Comparison of ENCODE assay signal across 8 cellular contexts in genomic region chr3:93973160-93974126, GRCh38. TPM values are rescaled to one million over a fixed set of nuclear protein-coding genes. Genes with fewer than 3 reads are reported as not detected.
DNase-seq lines count a peak whose midpoint lies in the region; ATAC-seq, FAIRE-seq and TF ChIP-seq lines count a peak whose summit lies in the region.

Gene PROS1, minus strand, starts transcription at chr3:93973896. Its CDS starts 147 bp downstream, at chr3:93973749.

- peaks cover 12% of the 10 kb centered on the region for H3K27me3 Mint-ChIP-seq in activated naive CD4-positive, alpha-beta T cell treated with anti-CD3 and anti-CD28 coated beads, Interleukin-2, amount 10 ng/mL, durations not matched to agents 7 days and 5 days
- peaks cover 4% of the 10 kb centered on the region for H3K27me3 Mint-ChIP-seq in nephron (ENCODE audit: low read depth)

- H3K4me3 ChIP-seq in HUES64 (ENCODE audit: low read length) (peak within 1 kb of the TSS; percentile 79), RWPE2 (ENCODE audit: severe bottlenecking) (peak within 1 kb of the TSS; percentile 38)

- peak; percentile 30 for TF ChIP-seq CTCF in RWPE2 (IDR thresholded peaks at IDR 0.05; ENCODE audit: poor library complexity, severe bottlenecking)
- no peak for TF ChIP-seq CTCF in nephron (IDR thresholded peaks at IDR 0.05; ENCODE audit: unreplicated experiment in 3 of 3)

- H3K36me3 ChIP-seq in HUES64 (ENCODE audit: insufficient read depth, low read length) (no peaks in the 10 kb centered on the region), RWPE2 (ENCODE audit: low read depth) (no peaks in the 10 kb centered on the region)

- no peaks in the 10 kb centered on the region for H3K9me3 Mint-ChIP-seq in activated naive CD4-positive, alpha-beta T cell treated with anti-CD3 and anti-CD28 coated beads, Interleukin-2, amount 10 ng/mL, durations not matched to agents 7 days and 5 days
- H3K9me3 Mint-ChIP-seq in nephron, result no peaks in the 10 kb centered on the region

- no peaks in the 10 kb centered on the region for H3K9me3 ChIP-seq in HUES64 (ENCODE audit: insufficient read depth, low read depth, low read length)
- H3K9me3 ChIP-seq in RWPE2 (ENCODE audit: severe bottlenecking), result no peaks in the 10 kb centered on the region

- FAIRE-seq in frontal cortex (lab: Jason Lieb, UNC), result no peak

- CTCF ChIA-PET in activated naive CD4-positive, alpha-beta T cell treated with anti-CD3 and anti-CD28 coated beads, Interleukin-2, amount 10 ng/mL, durations not matched to agents 7 days and 5 days (lab: Charles Lee), result interaction anchor here (1.2 kb wide), 1 partner anchor 90 kb away, joined by 5 read pairs; the partner anchor contains the start of genes DHFR2 and NSUN3

- H3K27me3 ChIP-seq in HUES64 (ENCODE audit: insufficient read depth, low read length) (peaks cover 21% of the 10 kb centered on the region), RWPE2 (ENCODE audit: insufficient read depth, poor library complexity, severe bottlenecking) (no peaks in the 10 kb centered on the region)

- H3K27ac ChIP-seq in HUES64 (ENCODE audit: low read depth, low read length) (peak within 1 kb of the TSS; percentile 32; the same call in 1 of the 2 replicates), RWPE2 (ENCODE audit: poor library complexity, severe bottlenecking) (no peak within 1 kb of the TSS)

- peak; percentile 59 for DNase-seq in DMS114 treated with DMSO at 0.1 percent for 48 hours (lab: John Stamatoyannopoulos, UW; ENCODE audit: unreplicated experiment)
- no peak for DNase-seq in RWPE2 (ENCODE audit: low spot score)
- peak; percentile 61 for DNase-seq in activated naive CD4-positive, alpha-beta T cell treated with anti-CD3 and anti-CD28 coated beads, Interleukin-2, amount 10 ng/mL, durations not matched to agents 7 days and 5 days
- peak; percentile 57 to 71 for DNase-seq in frontal cortex (ENCODE audit: low spot score in 2 of 2)
- DNase-seq in superior temporal gyrus (ENCODE audit: extremely low spot score), result peak; percentile 73

- 6% methylated on average over 53 of the region's 53 CpGs for WGBS in HUES64

- H3K9ac ChIP-seq in HUES64 (ENCODE audit: low read depth, low read length), result peak within 1 kb of the TSS; percentile 65

- H3K36me3 Mint-ChIP-seq in activated naive CD4-positive, alpha-beta T cell treated with anti-CD3 and anti-CD28 coated beads, Interleukin-2, amount 10 ng/mL, durations not matched to agents 7 days and 5 days, result no peaks in the 10 kb centered on the region
- no peaks in the 10 kb centered on the region for H3K36me3 Mint-ChIP-seq in nephron (ENCODE audit: low read depth)

- H3K4me1 Mint-ChIP-seq in activated naive CD4-positive, alpha-beta T cell treated with anti-CD3 and anti-CD28 coated beads, Interleukin-2, amount 10 ng/mL, durations not matched to agents 7 days and 5 days, result peaks cover 15% of the 10 kb centered on the region
- H3K4me1 Mint-ChIP-seq in nephron, result peaks cover 13% of the 10 kb centered on the region

- peaks cover 7% of the 10 kb centered on the region; the same call in 1 of the 2 replicates for H3K4me1 ChIP-seq in HUES64 (ENCODE audit: insufficient read depth, low read length)
- H3K4me1 ChIP-seq in RWPE2 (ENCODE audit: insufficient read depth, poor library complexity, severe bottlenecking), result peaks cover 4% of the 10 kb centered on the region

- H3K4me3 Mint-ChIP-seq in activated naive CD4-positive, alpha-beta T cell treated with anti-CD3 and anti-CD28 coated beads, Interleukin-2, amount 10 ng/mL, durations not matched to agents 7 days and 5 days, result peak within 1 kb of the TSS; percentile 65
- H3K4me3 Mint-ChIP-seq in nephron, result peak within 1 kb of the TSS; percentile 87 to 90 (median 88)

- H3K27ac Mint-ChIP-seq in activated naive CD4-positive, alpha-beta T cell treated with anti-CD3 and anti-CD28 coated beads, Interleukin-2, amount 10 ng/mL, durations not matched to agents 7 days and 5 days, result no peak within 1 kb of the TSS
- peak within 1 kb of the TSS; percentile 89 to 100 (median 99) for H3K27ac Mint-ChIP-seq in nephron

- ATAC-seq in GM21576 (IDR thresholded peaks at IDR 0.05; ENCODE audit: unreplicated experiment) (peak; percentile 84), RWPE2 (ENCODE audit: low read depth) (peak; percentile 80)

RNA-seq across cellular contexts. Expression of gene PROS1, which starts in this region (rescaled TPM):
- polyA plus RNA-seq in HUES64 (2013, experiment 1 of 2), result 3.6 TPM
- polyA plus RNA-seq in HUES64 (2013, experiment 2 of 2), result 6.0 TPM
- total RNA-seq in frontal cortex, result 12.2 TPM
